In genomic region chr1:210706246-210706645, GRCh38 we compare ENCODE assay signal across 21 cellular contexts.
DNase-seq lines count a peak whose midpoint lies in the region; ATAC-seq, FAIRE-seq and TF ChIP-seq lines count a peak whose summit lies in the region.
"Had no signal": no experiment of that assay in that cellular context is flagged by ENCODE, and none has a peak within 500 bp of the region (broad histone marks: within the 10 kb centered on the region; RNA-seq: fewer than 3 reads in every experiment).

No MANE protein-coding gene starts in this region.

- no peak overlapping the region for H2AFZ ChIP-seq in HepG2 (ENCODE audit: low read length)
- H2AFZ ChIP-seq: GM23338 had no signal

- no peaks in the 10 kb centered on the region for H3K79me2 ChIP-seq in HepG2 (ENCODE audit: insufficient read depth, low read length)

- ATAC-seq in HepG2: no peak
- ATAC-seq in left lobe of liver: peak; percentile 70
- ATAC-seq: GM23338 had no signal

- TF ChIP-seq EP300 in HepG2 (IDR thresholded peaks at IDR 0.05; ENCODE audit: low read depth in 2 of 2, low read length in 2 of 2): no peak
- TF ChIP-seq EP300 in HepG2 (CRISPR knock-in tag; IDR thresholded peaks at IDR 0.05; ENCODE audit: borderline replicate concordance): no peak

- TF ChIP-seq POLR2A in HepG2 (IDR thresholded peaks at IDR 0.05; ENCODE audit: insufficient read depth in 1 of 2, low read depth in 2 of 2, low read length in 2 of 2): no peak

- no peak for TF ChIP-seq CTCF in liver (IDR thresholded peaks at IDR 0.05; ENCODE audit: low read depth, low read length, missing input control)
- no peak for TF ChIP-seq CTCF in HepG2 (CRISPR knock-in tag; IDR thresholded peaks at IDR 0.05)
- TF ChIP-seq CTCF in GM10266 (IDR thresholded peaks at IDR 0.05; ENCODE audit: control insufficient read depth, insufficient read depth, low read depth, missing control alignments): no peak

- in situ Hi-C loops in HepG2 (cut with HindIII; ENCODE audit: extremely low pct_ligation_motif_present, low pct_unique_long_range_greater_than_20kb): loop anchor here (10.0 kb wide), 1 partner anchor 429 kb away; the partner anchor contains the start of gene KCNH1

- POLR2A ChIA-PET in HepG2 (lab: Yijun Ruan, JAX): no interaction called here

- H3K9me3 ChIP-seq in liver (ENCODE audit: control insufficient read depth in 4 of 4, low read length in 3 of 4) (no peaks in the 10 kb centered on the region), HepG2 (ENCODE audit: low read length) (no peaks in the 10 kb centered on the region), small intestine (ENCODE audit: control insufficient read depth, low read depth) (no peaks in the 10 kb centered on the region)
- H3K9me3 ChIP-seq: HAP-1 had no signal

- BruUV-seq in HepG2 (replicated peaks; lab: Mats Ljungman, UMichigan): no TSS peak

- TF ChIP-seq RAD21 in liver (IDR thresholded peaks at IDR 0.05) (no peak), HepG2 (CRISPR knock-in tag; IDR thresholded peaks at IDR 0.05) (no peak)

- H3K4me3 ChIP-seq in liver (ENCODE audit: low read depth in 1 of 3, low read length in 3 of 3) (no peak overlapping the region), HepG2 (replicated peaks in 1 of 3; ENCODE audit: insufficient read depth in 1 of 3, low read depth in 2 of 3, low read length in 3 of 3) (no peak overlapping the region), small intestine (ENCODE audit: low read depth in 1 of 2, low read length in 2 of 2) (no peak overlapping the region)
- H3K4me3 ChIP-seq: GM23338, HAP-1 had no signal

- H3K4me2 ChIP-seq in HepG2 (ENCODE audit: low read depth, low read length): no peak overlapping the region
- H3K4me2 ChIP-seq: GM23338 had no signal

- H3K27ac ChIP-seq in liver (ENCODE audit: low read depth in 1 of 2, low read length in 2 of 2) (peak overlapping the region; percentile 53 to 74), HepG2 (ENCODE audit: extremely low read length, insufficient read depth, low read length) (no peak overlapping the region), small intestine (ENCODE audit: low read depth in 1 of 2, low read length in 1 of 2) (no peak overlapping the region)

- peaks cover 6 to 26% (median 22%) of the 10 kb centered on the region in 4 donors for H3K4me1 ChIP-seq in liver (ENCODE audit: control insufficient read depth in 4 of 4, insufficient read depth in 4 of 4, low read length in 3 of 4)
- no peaks in the 10 kb centered on the region for H3K4me1 ChIP-seq in HepG2 (ENCODE audit: insufficient read depth, low read length)
- no peaks in the 10 kb centered on the region for H3K4me1 ChIP-seq in small intestine (ENCODE audit: control insufficient read depth in 2 of 2, insufficient read depth in 1 of 2, low read depth in 1 of 2, low read length in 1 of 2)
- H3K4me1 ChIP-seq: HAP-1 had no signal

- H4K20me1 ChIP-seq in HepG2 (ENCODE audit: insufficient read depth, low read length): no peaks in the 10 kb centered on the region

- no peaks in the 10 kb centered on the region for H3K36me3 ChIP-seq in liver (ENCODE audit: control insufficient read depth in 4 of 4, insufficient read depth in 3 of 4, low read depth in 1 of 4, low read length in 3 of 4)
- H3K36me3 ChIP-seq in HepG2 (replicated peaks in 1 of 2; ENCODE audit: control insufficient read depth in 1 of 2, insufficient read depth in 2 of 2, low read length in 2 of 2): no peaks in the 10 kb centered on the region
- H3K36me3 ChIP-seq in small intestine (ENCODE audit: control insufficient read depth in 2 of 2, insufficient read depth in 2 of 2, low read length in 2 of 2): no peaks in the 10 kb centered on the region
- H3K36me3 ChIP-seq: HAP-1 had no signal

- DNase-seq in HepG2 (ENCODE audit: low spot score) (no peak), NCI-H526 treated with DMSO at 0.1 percent for 48 hours (lab: John Stamatoyannopoulos, UW) (peak; percentile 49), left lobe of liver (ENCODE audit: low spot score) (no peak), renal cortical epithelial cell (ENCODE audit: low read depth) (peak; percentile 40), small intestine (no peak), GM10266 (ENCODE audit: extremely low spot score) (no peak), cardiac septum (ENCODE audit: low spot score) (no peak)
- DNase-seq: 8988T; C1 segment of cervical spinal cord; Calu3; CD4-positive, alpha-beta memory T cell; COR-L47; DMS79; EL; GDM1; HFFc6 had no signal

- CTCF ChIA-PET in HepG2 (lab: Yijun Ruan, JAX; ENCODE audit: low intra/inter-chr PET ratio, low total read pairs): no interaction called here

- 55% methylated on average over 3 of the region's 3 CpGs for WGBS in liver
- WGBS in HepG2 (ENCODE audit: low lambda C conversion rate): 8% methylated on average over 3 of the region's 3 CpGs
- 68 to 73% (median 70%) methylated on average over 3 of the region's 3 CpGs for WGBS in small intestine, 3 donors

- H3K27me3 ChIP-seq in liver (ENCODE audit: control insufficient read depth in 4 of 4, insufficient read depth in 4 of 4, low read length in 3 of 4) (no peaks in the 10 kb centered on the region), HepG2 (ENCODE audit: control insufficient read depth in 1 of 2, insufficient read depth in 2 of 2, low read length in 2 of 2) (no peaks in the 10 kb centered on the region), small intestine (ENCODE audit: control insufficient read depth in 2 of 2, insufficient read depth in 2 of 2, low read length in 2 of 2) (no peaks in the 10 kb centered on the region)

- FAIRE-seq in HepG2 (lab: Jason Lieb, UNC): no peak
- no peak for FAIRE-seq in small intestine (lab: Jason Lieb, UNC)
- FAIRE-seq: GM12891, GM18507 had no signal

- intact Hi-C loops in HepG2 (cut with micrococcal nuclease; ENCODE audit: unreplicated experiment) (no loop called here), cardiac septum (cut with DNase I) (no loop called here)

- H3K9ac ChIP-seq in liver (ENCODE audit: low read depth in 1 of 2, low read length in 2 of 2) (no peak overlapping the region), HepG2 (ENCODE audit: insufficient read depth, low read depth, low read length) (no peak overlapping the region)

TF ChIP-seq in liver, 16 proteins besides CTCF, POLR2A, EP300 and RAD21 (continues in another document):
- no peak for TF ChIP-seq EGR1 (IDR thresholded peaks at IDR 0.05; ENCODE audit: low read depth in 2 of 2)
- TF ChIP-seq YY1 (IDR thresholded peaks at IDR 0.05): peak; percentile 59
- TF ChIP-seq HNF4G (IDR thresholded peaks at IDR 0.05): no peak
- TF ChIP-seq JUND (IDR thresholded peaks at IDR 0.05): peak; percentile 37 to 83
- peak; percentile 34 for TF ChIP-seq REST (IDR thresholded peaks at IDR 0.05)
- no peak for TF ChIP-seq TAF1 (conservative IDR thresholded peaks at IDR 0.05)
- no peak for TF ChIP-seq NR2F2 (IDR thresholded peaks at IDR 0.05)

TF ChIP-seq in HepG2, 621 proteins besides CTCF, POLR2A, EP300 and RAD21:
- no peak for TF ChIP-seq CENPBD1 (CRISPR knock-in tag; IDR thresholded peaks at IDR 0.05; ENCODE audit: borderline replicate concordance, low read depth)

Comparison
In these comparisons a context has a peak if more than half of its experiments do, and no peak if none do; other contexts are left out.
1. H3K27ac ChIP-seq: peak in liver (2 of 2); none in HepG2 (single experiment) and small intestine (0 of 2).
2. DNase-seq: peak in NCI-H526 treated with DMSO at 0.1 percent for 48 hours (single experiment) and renal cortical epithelial cell (single experiment); none in HepG2 (single experiment), left lobe of liver (single experiment), small intestine (single experiment), GM10266 (single experiment) and cardiac septum (single experiment).